Comparison of ENCODE assay signal across 25 cellular contexts in genomic region chr16:84680843-84681629, GRCh38. TPM values are rescaled to one million over a fixed set of nuclear protein-coding genes. Genes with fewer than 3 reads are reported as not detected.
DNase-seq lines count a peak whose midpoint lies in the region; ATAC-seq, FAIRE-seq and TF ChIP-seq lines count a peak whose summit lies in the region.
"Had no signal": no experiment of that assay in that cellular context is flagged by ENCODE, and none has a peak within 500 bp of the region (broad histone marks: within the 10 kb centered on the region; RNA-seq: fewer than 3 reads in every experiment).

No MANE protein-coding gene starts in this region.

- no peak for FAIRE-seq in A549 (lab: Jason Lieb, UNC)
- no peak for FAIRE-seq in K562 (lab: Jason Lieb, UNC)
- FAIRE-seq: A204.1, GM12878, GM12892, GM18507 had no signal

- no peak overlapping the region for H3K27ac Mint-ChIP-seq in naive thymus-derived CD8-positive, alpha-beta T cell
- H3K27ac Mint-ChIP-seq: B cell; CD4-positive, alpha-beta memory T cell; CD4-positive, CD25-positive, alpha-beta regulatory T cell; CD8-positive, alpha-beta memory T cell had no signal

- intact Hi-C loops in K562 (cut with micrococcal nuclease) = no loop called here

- H3K4me2 ChIP-seq in A549 (no peak overlapping the region), K562 (ENCODE audit: insufficient read depth, low read length) (no peak overlapping the region)
- H3K4me2 ChIP-seq in BLaER1 treated with 17β-estradiol and CSF1 and Interleukin-3, amounts not matched to agents 10 nM and 100 nM = peak overlapping the region in 7 of 11 experiments; percentile 5 to 58 (median 29); a peak in 11 of 22 replicates

- no peaks in the 10 kb centered on the region for H3K36me3 ChIP-seq in BLaER1 treated with 17β-estradiol and CSF1 and Interleukin-3, amounts not matched to agents 10 nM and 100 nM
- H3K36me3 ChIP-seq in K562 (ENCODE audit: control insufficient read depth, insufficient read depth, low read length) = no peaks in the 10 kb centered on the region

- TF ChIP-seq RAD21 in A549 (conservative IDR thresholded peaks at IDR 0.05 in 1 of 2, IDR thresholded peaks at IDR 0.05 in 1 of 2) (no peak), K562 (CRISPR knock-in tag; conservative IDR thresholded peaks at IDR 0.05 in 1 of 2, IDR thresholded peaks at IDR 0.05 in 1 of 2) (no peak)

- H3K4me3 Mint-ChIP-seq in naive thymus-derived CD8-positive, alpha-beta T cell = no peak overlapping the region
- H3K4me3 Mint-ChIP-seq: B cell; CD4-positive, alpha-beta memory T cell; CD4-positive, CD25-positive, alpha-beta regulatory T cell; CD8-positive, alpha-beta memory T cell had no signal

- POLR2A ChIA-PET in A549 (lab: Yijun Ruan, JAX) (no interaction called here), K562 (lab: Yijun Ruan, JAX) (interaction anchor here (0.7 to 1.6 kb wide), 3 partner anchors 14 to 20 kb away, joined by 3 to 4 read pairs (median 4); no protein-coding TSS in a partner anchor)
- POLR2A ChIA-PET in naive thymus-derived CD8-positive, alpha-beta T cell (lab: Charles Lee) = interaction anchor here (0.6 kb wide), 1 partner anchor 112 kb away, joined by 7 read pairs; no protein-coding TSS in a partner anchor

- no peak for TF ChIP-seq CTCF in A549 (IDR thresholded peaks at IDR 0.05)
- TF ChIP-seq CTCF in K562 (IDR thresholded peaks at IDR 0.05 in 2 of 3, conservative IDR thresholded peaks at IDR 0.05 in 1 of 3; ENCODE audit: insufficient read depth in 2 of 3, low read depth in 1 of 3, low read length in 3 of 3) = no peak

- no peaks in the 10 kb centered on the region for H4K20me1 ChIP-seq in BLaER1 treated with 17β-estradiol and CSF1 and Interleukin-3, amounts not matched to agents 10 nM and 100 nM
- no peaks in the 10 kb centered on the region; the same call in 1 of the 2 replicates for H4K20me1 ChIP-seq in K562 (replicated peaks; ENCODE audit: control insufficient read depth, insufficient read depth, low read length)

- CTCF ChIA-PET in A549 (lab: Yijun Ruan, JAX) (interaction anchor here (1.0 to 3.9 kb wide), 5 partner anchors 9 to 45 kb away, joined by 3 to 23 read pairs (median 6); no protein-coding TSS in a partner anchor), K562 (lab: Yijun Ruan, JAX; ENCODE audit: low intra/inter-chr PET ratio) (no interaction called here)

- H2AFZ ChIP-seq in K562 (ENCODE audit: low read depth, low read length) = no peak overlapping the region

- DNase-seq in A549 (ENCODE audit: low read depth in 1 of 2, low spot score in 1 of 2) = no peak
- DNase-seq in K562 (ENCODE audit: extremely low read depth in 1 of 4, low spot score in 3 of 4) = no peak
- DNase-seq in dedifferentiated amniotic fluid mesenchymal stem cell (ENCODE audit: extremely low spot score) = no peak
- DNase-seq in naive thymus-derived CD8-positive, alpha-beta T cell = no peak
- DNase-seq: 8988T; AML-193; C1 segment of cervical spinal cord; CD4-positive, alpha-beta memory T cell; CD4-positive, CD25-positive, alpha-beta regulatory T cell; CD8-positive, alpha-beta memory T cell; COR-L47; DMS 273 treated with DMSO at 0.1 percent for 48 hours; DMS153; DMS53; DMS79; DND-41; EL; GDM1 had no signal

- no peak overlapping the region for H3K9ac ChIP-seq in BLaER1 treated with 17β-estradiol and CSF1 and Interleukin-3, amounts not matched to agents 10 nM and 100 nM
- no peak overlapping the region for H3K9ac ChIP-seq in K562 (ENCODE audit: insufficient read depth in 1 of 2, low read depth in 2 of 2, low read length in 2 of 2)

- H3K4me3 ChIP-seq in A549 = no peak overlapping the region
- no peak overlapping the region for H3K4me3 ChIP-seq in BLaER1 treated with 17β-estradiol and CSF1 and Interleukin-3, amounts not matched to agents 10 nM and 100 nM
- no peak overlapping the region for H3K4me3 ChIP-seq in K562
- H3K4me3 ChIP-seq: GM12878 had no signal

- TF ChIP-seq EP300 in A549 (IDR thresholded peaks at IDR 0.05) = no peak
- no peak for TF ChIP-seq EP300 in K562 (IDR thresholded peaks at IDR 0.05; ENCODE audit: low read length)

- WGBS in A549 (ENCODE audit: missing lambda C conversion rate) = 68% methylated on average over 4 of the region's 4 CpGs
- WGBS in K562 (ENCODE audit: insufficient coverage, low coverage, missing lambda C conversion rate) = 2% methylated on average over 4 of the region's 4 CpGs

- H3K9me3 ChIP-seq in A549 = no peaks in the 10 kb centered on the region
- H3K9me3 ChIP-seq in BLaER1 treated with 17β-estradiol and CSF1 and Interleukin-3, amounts not matched to agents 10 nM and 100 nM (replicated peaks in 1 of 11) = no peaks in the 10 kb centered on the region
- H3K9me3 ChIP-seq in K562 (replicated peaks; ENCODE audit: control insufficient read depth, insufficient read depth, low read depth, low read length) = no peaks in the 10 kb centered on the region

- H3K4me1 Mint-ChIP-seq in naive thymus-derived CD8-positive, alpha-beta T cell = peaks cover 0 to 2% (median 0%) of the 10 kb centered on the region in 4 donors
- H3K4me1 Mint-ChIP-seq: CD4-positive, alpha-beta memory T cell; CD4-positive, CD25-positive, alpha-beta regulatory T cell; CD8-positive, alpha-beta memory T cell had no signal

- no peaks in the 10 kb centered on the region for H3K9me3 Mint-ChIP-seq in naive thymus-derived CD8-positive, alpha-beta T cell
- H3K9me3 Mint-ChIP-seq: CD14-positive monocyte; CD4-positive, alpha-beta memory T cell; CD8-positive, alpha-beta memory T cell had no signal

- H3K27me3 Mint-ChIP-seq in naive thymus-derived CD8-positive, alpha-beta T cell = peaks cover 8 to 13% (median 13%) of the 10 kb centered on the region in 5 donors

- H3K4me1 ChIP-seq in A549 = no peaks in the 10 kb centered on the region
- H3K4me1 ChIP-seq in BLaER1 treated with 17β-estradiol and CSF1 and Interleukin-3, amounts not matched to agents 10 nM and 100 nM = peaks cover 0 to 28% (median 13%) of the 10 kb centered on the region in 10 experiments; a peak in 12 of 20 replicates
- H3K4me1 ChIP-seq in K562 (replicated peaks in 1 of 2; ENCODE audit: control insufficient read depth in 2 of 2, insufficient read depth in 2 of 2, low read length in 2 of 2) = peaks cover 7 to 8% of the 10 kb centered on the region in 2 experiments; a peak in 4 of 5 replicates

- BruUV-seq in K562 (replicated peaks; lab: Mats Ljungman, UMichigan) = no TSS peak

- H3K36me3 Mint-ChIP-seq in naive thymus-derived CD8-positive, alpha-beta T cell = no peaks in the 10 kb centered on the region
- H3K36me3 Mint-ChIP-seq: CD14-positive monocyte; CD4-positive, alpha-beta memory T cell; CD4-positive, CD25-positive, alpha-beta regulatory T cell had no signal

- H3K27me3 ChIP-seq in BLaER1 treated with 17β-estradiol and CSF1 and Interleukin-3, amounts not matched to agents 10 nM and 100 nM = no peaks in the 10 kb centered on the region
- H3K27me3 ChIP-seq in K562 (ENCODE audit: control insufficient read depth in 2 of 2, insufficient read depth in 2 of 2, low read length in 2 of 2) = peaks cover 26 to 43% of the 10 kb centered on the region in 2 experiments

- H3K9me1 ChIP-seq in K562 (ENCODE audit: control insufficient read depth, insufficient read depth, low read length) = no peaks in the 10 kb centered on the region

- ATAC-seq in A549 = no peak
- ATAC-seq in K562 = no peak
- ATAC-seq in naive thymus-derived CD8-positive, alpha-beta T cell = no peak
- ATAC-seq: GM12878 had no signal

- in situ Hi-C loops in K562 (cut with MboI) = no loop called here

- no peak overlapping the region for H3K27ac ChIP-seq in A549
- H3K27ac ChIP-seq in BLaER1 treated with 17β-estradiol and CSF1 and Interleukin-3, amounts not matched to agents 10 nM and 100 nM = no peak overlapping the region
- H3K27ac ChIP-seq in K562 (ENCODE audit: extremely low read depth, low read depth, low read length) = no peak overlapping the region

- TF ChIP-seq POLR2A in A549 (IDR thresholded peaks at IDR 0.05; ENCODE audit: low read length) = no peak
- no peak for TF ChIP-seq POLR2A in K562 (conservative IDR thresholded peaks at IDR 0.05)

- no peaks in the 10 kb centered on the region for H3K79me2 ChIP-seq in K562 (ENCODE audit: control insufficient read depth, insufficient read depth, low read length)

RNA-seq across cellular contexts. Expression of gene USP10, which starts 18.8 kb away (rescaled TPM):
- 93.5 and 144 TPM in 2 replicates for polyA plus RNA-seq in A549 (2011; rRNA removed)
- polyA plus RNA-seq in A549 (2012; cell fraction: cytosol; rRNA removed) = 90.7 and 101 TPM in 2 replicates
- polyA plus RNA-seq in A549 (2012; cell fraction: nucleus; rRNA removed) = 156 and 209 TPM in 2 replicates
- 60.6 to 64.2 TPM (median 61.5 TPM) in 3 replicates for polyA plus RNA-seq in A549 (2017; fragmentation: RNase III; extraction: RNeasy Plus Mini Kit Qiagen cat#74134 plus additional on column Dnase treatment)
- 241 and 307 TPM in 2 replicates for polyA minus RNA-seq in A549 (2011; rRNA and poly(A)+ RNA removed)
- total RNA-seq in K562 (2011; cell fraction: chromatin; rRNA removed; ENCODE audit: low replicate concordance) = 154 and 338 TPM in 2 replicates
- total RNA-seq in K562 (2011; cell fraction: nucleolus; rRNA removed) = 84.7 and 99.0 TPM in 2 replicates
- 165 and 228 TPM in 2 replicates for total RNA-seq in K562 (2011; cell fraction: nucleoplasm; rRNA removed)
- total RNA-seq in K562 (2014; rRNA removed) = 78.1 and 96.9 TPM in 2 replicates
- 116 and 129 TPM in 2 replicates for total RNA-seq in K562 (2014; rRNA removed; fragmentation: Illumina TruSeq; extraction: Trizol)
- total RNA-seq in K562 (2015; rRNA removed; fragmentation: Illumina TruSeq; extraction: Trizol) = 113 and 121 TPM in 2 replicates
- 166 and 171 TPM in 2 replicates for total RNA-seq in K562 (2021)
- polyA plus RNA-seq in K562 (2011; rRNA removed) = 130 and 174 TPM in 2 replicates
- polyA plus RNA-seq in K562 (2011; cell fraction: cytosol; rRNA removed) = 147 and 220 TPM in 2 replicates
- polyA plus RNA-seq in K562 (2011; cell fraction: nucleus; rRNA removed) = 170 and 240 TPM in 2 replicates
- 98.9 and 130 TPM in 2 replicates for polyA plus RNA-seq in K562 (2012)
- polyA plus RNA-seq in K562 (2014; fragmentation: Illumina TruSeq; extraction: Trizol) = 161 and 197 TPM in 2 replicates
- 10 to 100 TPM; 61.7 to 61.9 TPM for polyA plus RNA-seq in K562 (2014; fragmentation: Nextera tagmentation; extraction: Ambion mirVana)
- 87.2 and 93.2 TPM in 2 replicates for polyA plus RNA-seq in K562 (2014; rRNA removed)
- 228 and 275 TPM in 2 replicates for polyA minus RNA-seq in K562 (2011; rRNA and poly(A)+ RNA removed)
- 118 and 134 TPM in 2 replicates for polyA minus RNA-seq in K562 (2011; cell fraction: cytosol; rRNA and poly(A)+ RNA removed)
- polyA minus RNA-seq in K562 (2011; cell fraction: nucleus; rRNA and poly(A)+ RNA removed) = 62.6 and 87.9 TPM in 2 replicates
- total RNA-seq in naive thymus-derived CD8-positive, alpha-beta T cell = 10 to 100 TPM; 79.5 to 87.3 TPM
- 10 to 100 TPM; 61.3 to 89.8 (median 80.7) TPM for polyA plus RNA-seq in naive thymus-derived CD8-positive, alpha-beta T cell

RNA-seq across cellular contexts. Expression of gene KLHL36, which starts 32.7 kb away (rescaled TPM):
- 21.0 and 22.3 TPM in 2 replicates for polyA plus RNA-seq in A549 (2011; rRNA removed)
- 27.9 and 38.4 TPM in 2 replicates for polyA plus RNA-seq in A549 (2012; cell fraction: cytosol; rRNA removed)
- polyA plus RNA-seq in A549 (2012; cell fraction: nucleus; rRNA removed) = 58.4 and 88.0 TPM in 2 replicates
- 19.1 to 21.4 TPM (median 20.0 TPM) in 3 replicates for polyA plus RNA-seq in A549 (2017; fragmentation: RNase III; extraction: RNeasy Plus Mini Kit Qiagen cat#74134 plus additional on column Dnase treatment)
- polyA minus RNA-seq in A549 (2011; rRNA and poly(A)+ RNA removed) = 35.3 and 35.8 TPM in 2 replicates
- 52.2 and 130 TPM in 2 replicates for total RNA-seq in K562 (2011; cell fraction: chromatin; rRNA removed; ENCODE audit: low replicate concordance)
- total RNA-seq in K562 (2011; cell fraction: nucleolus; rRNA removed) = 84.1 and 104 TPM in 2 replicates
- total RNA-seq in K562 (2011; cell fraction: nucleoplasm; rRNA removed) = 79.9 and 86.4 TPM in 2 replicates
- total RNA-seq in K562 (2014; rRNA removed) = 30.6 and 40.4 TPM in 2 replicates
- 15.5 and 16.6 TPM in 2 replicates for total RNA-seq in K562 (2014; rRNA removed; fragmentation: Illumina TruSeq; extraction: Trizol)
- 18.5 and 21.1 TPM in 2 replicates for total RNA-seq in K562 (2015; rRNA removed; fragmentation: Illumina TruSeq; extraction: Trizol)
- total RNA-seq in K562 (2021) = 48.6 and 51.2 TPM in 2 replicates
- polyA plus RNA-seq in K562 (2011; rRNA removed) = 25.6 and 34.8 TPM in 2 replicates
- polyA plus RNA-seq in K562 (2011; cell fraction: cytosol; rRNA removed) = 33.1 and 49.1 TPM in 2 replicates
- polyA plus RNA-seq in K562 (2011; cell fraction: nucleus; rRNA removed) = 59.7 and 85.8 TPM in 2 replicates
- 22.4 and 33.6 TPM in 2 replicates for polyA plus RNA-seq in K562 (2012)
- polyA plus RNA-seq in K562 (2014; fragmentation: Illumina TruSeq; extraction: Trizol) = 16.5 and 20.7 TPM in 2 replicates
- 1 to 10 TPM; 2.1 to 2.5 TPM for polyA plus RNA-seq in K562 (2014; fragmentation: Nextera tagmentation; extraction: Ambion mirVana)
- 25.4 and 30.1 TPM in 2 replicates for polyA plus RNA-seq in K562 (2014; rRNA removed)
- polyA minus RNA-seq in K562 (2011; rRNA and poly(A)+ RNA removed) = 31.9 and 39.3 TPM in 2 replicates
- polyA minus RNA-seq in K562 (2011; cell fraction: cytosol; rRNA and poly(A)+ RNA removed) = 43.7 and 62.8 TPM in 2 replicates
- polyA minus RNA-seq in K562 (2011; cell fraction: nucleus; rRNA and poly(A)+ RNA removed) = 33.7 and 40.1 TPM in 2 replicates
- total RNA-seq in naive thymus-derived CD8-positive, alpha-beta T cell = 100 to 1,000 TPM; 151 to 157 TPM
- polyA plus RNA-seq in naive thymus-derived CD8-positive, alpha-beta T cell = 10 to 100 TPM; 27.4 to 50.3 (median 32.0) TPM

Comparison
In these comparisons a context has a peak if more than half of its experiments do, and no peak if none do; other contexts are left out.
1. H3K4me2 ChIP-seq: peak in BLaER1 treated with 17β-estradiol and CSF1 and Interleukin-3, amounts not matched to agents 10 nM and 100 nM (7 of 11); none in A549 (single experiment) and K562 (single experiment).
2. Of the 35 proteins assayed by ChIP-seq in both K562 and A549: peak only in K562: none; only in A549: none; in both: MAFK; in neither: 34.